ENCODE assay signal across 1 cellular context in genomic region chr6:138655828-138656227, GRCh38.
TF ChIP-seq lines count a peak whose summit lies in the region.

No MANE protein-coding gene starts in this region.

TF ChIP-seq in IMR-90, 13 proteins besides CTCF, POLR2A, EP300 and RAD21:
- TF ChIP-seq MAZ (IDR thresholded peaks at IDR 0.05; ENCODE audit: borderline replicate concordance, low read depth, low read length) = no peak
- TF ChIP-seq SMC3 (IDR thresholded peaks at IDR 0.05; ENCODE audit: low read depth, low read length) = no peak
